9 cellular contexts compared by ENCODE assay signal in genomic region chr2:163471947-163472346, GRCh38.
DNase-seq lines count a peak whose midpoint lies in the region; ATAC-seq lines count a peak whose summit lies in the region.
"Had no signal": no experiment of that assay in that cellular context is flagged by ENCODE, and none has a peak within 500 bp of the region (broad histone marks: within the 10 kb centered on the region; RNA-seq: fewer than 3 reads in every experiment).

No MANE protein-coding gene starts in this region.

- DNase-seq in EH (ENCODE audit: low read depth) (peak; percentile 26), NCI-H2081 treated with DMSO at 0.1 percent for 48 hours (lab: John Stamatoyannopoulos, UW) (peak; percentile 13), dermis blood vessel endothelial cell (peak; percentile 29), myocyte (ENCODE audit: low read depth) (peak; percentile 70), activated T-cell treated with anti-CD3 and anti-CD28 coated beads for 4 hours (no peak), DMS153 treated with DMSO at 0.1 percent for 48 hours (lab: John Stamatoyannopoulos, UW; ENCODE audit: unreplicated experiment) (no peak), GDM1 (lab: John Stamatoyannopoulos, UW) (no peak)
- DNase-seq: activated CD4-positive, alpha-beta T cell treated with anti-CD3 and anti-CD28 coated beads, Interleukin-2, amount 50 U/mL, for 1 hour had no signal

- ATAC-seq in GM18498 (IDR thresholded peaks at IDR 0.05; ENCODE audit: unreplicated experiment) = no peak

Comparison
In these comparisons a context has a peak if more than half of its experiments do, and no peak if none do; other contexts are left out.
1. DNase-seq: peak in EH (single experiment), NCI-H2081 treated with DMSO at 0.1 percent for 48 hours (single experiment), dermis blood vessel endothelial cell (single experiment) and myocyte (single experiment); none in activated T-cell treated with anti-CD3 and anti-CD28 coated beads for 4 hours (single experiment), DMS153 treated with DMSO at 0.1 percent for 48 hours (single experiment) and GDM1 (single experiment).